ENCODE assay signal across 24 cellular contexts in the genomic region with DNA sequence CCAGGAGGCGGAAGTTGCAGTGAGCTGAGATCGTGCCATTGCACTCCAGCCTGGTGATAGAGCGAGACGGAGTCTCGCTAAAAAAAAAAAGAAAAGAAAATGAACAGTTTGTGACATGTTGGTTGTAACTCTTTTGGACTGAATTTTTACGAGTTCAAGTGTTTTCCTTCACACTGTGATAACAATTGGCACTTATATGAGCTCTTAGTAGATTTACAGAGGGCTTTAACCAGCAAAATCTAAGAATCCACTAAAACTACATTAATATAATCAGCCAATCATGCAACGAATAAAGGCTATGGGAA. TPM values are rescaled to one million over a fixed set of nuclear protein-coding genes. Genes with fewer than 3 reads are reported as not detected.
DNase-seq lines count a peak whose midpoint lies in the region; ATAC-seq, FAIRE-seq and TF ChIP-seq lines count a peak whose summit lies in the region.
"Had no signal": no experiment of that assay in that cellular context is flagged by ENCODE, and none has a peak within 500 bp of the region (broad histone marks: within the 10 kb centered on the region; RNA-seq: fewer than 3 reads in every experiment).

No MANE protein-coding gene starts in this region.

- H3K79me2 ChIP-seq in smooth muscle cell (ENCODE audit: low read depth), result no peaks in the 10 kb centered on the region

- H3K27ac ChIP-seq in HEK293 (ENCODE audit: extremely low read depth, low read depth, low read length), result no peak overlapping the region
- H3K27ac ChIP-seq in smooth muscle cell (ENCODE audit: low read depth), result no peak overlapping the region
- H3K27ac ChIP-seq: BLaER1, HL-60, PC-9, RWPE1 had no signal

- 0 out of 2 replicates have a peak, but pooled peaks cover 3% of the 10 kb centered on the region for H3K4me1 ChIP-seq in HEK293 (ENCODE audit: control insufficient read depth, insufficient read depth, low read length)
- peaks cover 6% of the 10 kb centered on the region for H3K4me1 ChIP-seq in smooth muscle cell (ENCODE audit: low read depth)

- no peak overlapping the region for H3K4me2 ChIP-seq in smooth muscle cell
- H3K4me2 ChIP-seq: BLaER1, PC-9 had no signal

- H3K9me3 Mint-ChIP-seq in activated T-cell treated with anti-CD3 and anti-CD28 coated beads, Interleukin-2, amount 50 U/mL, for 4 hours, result no peaks in the 10 kb centered on the region
- no peaks in the 10 kb centered on the region for H3K9me3 Mint-ChIP-seq in activated T-cell treated with anti-CD3 and anti-CD28 coated beads, Interleukin-2, amount 50 U/mL, for 24 hours
- H3K9me3 Mint-ChIP-seq: CD8-positive, alpha-beta memory T cell had no signal

- H3K27me3 Mint-ChIP-seq in activated T-cell treated with anti-CD3 and anti-CD28 coated beads, Interleukin-2, amount 50 U/mL, for 4 hours (ENCODE audit: low read depth), result peaks cover 16% of the 10 kb centered on the region
- H3K27me3 Mint-ChIP-seq in activated T-cell treated with anti-CD3 and anti-CD28 coated beads, Interleukin-2, amount 50 U/mL, for 24 hours, result peaks cover 19% of the 10 kb centered on the region

- no peaks in the 10 kb centered on the region for H3K27me3 ChIP-seq in smooth muscle cell (ENCODE audit: low read depth)
- H3K27me3 ChIP-seq: BLaER1, MG63 had no signal

- H3K4me3 ChIP-seq in HEK293 (ENCODE audit: low read depth, low read length) (no peak overlapping the region), fibroblast of villous mesenchyme (ENCODE audit: low read depth, low read length) (no peak overlapping the region), smooth muscle cell (no peak overlapping the region)
- H3K4me3 ChIP-seq: BLaER1, MG63, PC-9 had no signal

- H3K9me3 ChIP-seq in HEK293 (ENCODE audit: control insufficient read depth, insufficient read depth, low read depth, low read length) (no peaks in the 10 kb centered on the region), smooth muscle cell (replicated peaks; ENCODE audit: low read depth) (no peaks in the 10 kb centered on the region)
- H3K9me3 ChIP-seq: BLaER1, MG63 had no signal

- H3F3A ChIP-seq in smooth muscle cell (ENCODE audit: low read depth), result no peaks in the 10 kb centered on the region

- no peak overlapping the region for H3K9ac ChIP-seq in smooth muscle cell (ENCODE audit: low read depth)
- H3K9ac ChIP-seq: BLaER1 had no signal

- no peak for FAIRE-seq in GM12892 (lab: Jason Lieb, UNC)

- H4K20me1 ChIP-seq in smooth muscle cell (ENCODE audit: low read depth), result no peaks in the 10 kb centered on the region
- H4K20me1 ChIP-seq: BLaER1 had no signal

- POLR2A ChIA-PET in HEK293 (lab: Yijun Ruan, JAX), result interaction anchor here (3.3 kb wide), 1 partner anchor 25 kb away, joined by 41 read pairs; the partner anchor contains the start of gene SRSF7

- peaks cover 4% of the 10 kb centered on the region for H3K36me3 Mint-ChIP-seq in activated T-cell treated with anti-CD3 and anti-CD28 coated beads, Interleukin-2, amount 50 U/mL, for 4 hours (ENCODE audit: insufficient read depth)
- peaks cover 22% of the 10 kb centered on the region for H3K36me3 Mint-ChIP-seq in activated T-cell treated with anti-CD3 and anti-CD28 coated beads, Interleukin-2, amount 50 U/mL, for 24 hours (ENCODE audit: low read depth)

- DNase-seq in activated T-cell treated with anti-CD3 and anti-CD28 coated beads, Interleukin-2, amount 50 U/mL, for 4 hours, result no peak
- no peak for DNase-seq in activated T-cell treated with anti-CD3 and anti-CD28 coated beads, Interleukin-2, amount 50 U/mL, for 24 hours
- DNase-seq in fibroblast of villous mesenchyme (ENCODE audit: low read depth) (peak; percentile 20), smooth muscle cell (lab: John Stamatoyannopoulos, UW; ENCODE audit: unreplicated experiment) (no peak), amygdala (lab: John Stamatoyannopoulos, UW) (no peak), GM12892 (ENCODE audit: insufficient read length) (no peak)
- DNase-seq: CD8-positive, alpha-beta memory T cell; DMS79; H7; IMR-90; Kasumi-1; MG63; NCI-H1048; NCI-H1436; NCI-H1930; NCI-H226; NCI-H524; NCI-H82; PC-9; SIG-M5 had no signal

- peaks cover 10 to 13% of the 10 kb centered on the region in 2 experiments; a peak in 2 of 3 replicates for H3K36me3 ChIP-seq in HEK293 (ENCODE audit: control insufficient read depth in 2 of 2, insufficient read depth in 1 of 2, low read length in 2 of 2)
- H3K36me3 ChIP-seq in smooth muscle cell (ENCODE audit: low read depth), result no peaks in the 10 kb centered on the region

- peaks cover 13% of the 10 kb centered on the region for H3K4me1 Mint-ChIP-seq in activated T-cell treated with anti-CD3 and anti-CD28 coated beads, Interleukin-2, amount 50 U/mL, for 4 hours (ENCODE audit: low read depth)
- H3K4me1 Mint-ChIP-seq in activated T-cell treated with anti-CD3 and anti-CD28 coated beads, Interleukin-2, amount 50 U/mL, for 24 hours (ENCODE audit: low read depth), result peaks cover 14% of the 10 kb centered on the region

- peak overlapping the region; percentile 71 for H2AFZ ChIP-seq in smooth muscle cell (ENCODE audit: low read depth)
- H2AFZ ChIP-seq: PC-9 had no signal

- TF ChIP-seq POLR2A in GM12892 (IDR thresholded peaks at IDR 0.05; ENCODE audit: low read depth, low read length), result no peak

- WGBS in smooth muscle cell (ENCODE audit: low lambda C conversion rate), result 67% methylated on average over 7 of the region's 7 CpGs

- H3K4me3 Mint-ChIP-seq in activated T-cell treated with anti-CD3 and anti-CD28 coated beads, Interleukin-2, amount 50 U/mL, for 4 hours, result peak overlapping the region; percentile 47
- H3K4me3 Mint-ChIP-seq in activated T-cell treated with anti-CD3 and anti-CD28 coated beads, Interleukin-2, amount 50 U/mL, for 24 hours, result no peak overlapping the region

- no peak for TF ChIP-seq CTCF in HEK293 (tag by site-specific recombination; IDR thresholded peaks at IDR 0.05)
- TF ChIP-seq CTCF in fibroblast of villous mesenchyme (IDR thresholded peaks at IDR 0.05; ENCODE audit: insufficient read depth, low read depth, low read length), result no peak
- no peak for TF ChIP-seq CTCF in smooth muscle cell (IDR thresholded peaks at IDR 0.05; ENCODE audit: borderline replicate concordance, insufficient read depth, poor library complexity, severe bottlenecking)

- no peak for ATAC-seq in activated T-cell treated with anti-CD3 and anti-CD28 coated beads, Interleukin-2, amount 50 U/mL, for 4 hours

- CTCF ChIA-PET in HEK293 (lab: Yijun Ruan, JAX), result interaction anchor here (0.6 kb wide), 1 partner anchor 39 kb away, joined by 4 read pairs; no protein-coding TSS in a partner anchor

- H3K27ac Mint-ChIP-seq in activated T-cell treated with anti-CD3 and anti-CD28 coated beads, Interleukin-2, amount 50 U/mL, for 24 hours, result no peak overlapping the region

TF ChIP-seq in HEK293, 187 proteins besides CTCF, POLR2A, EP300 and RAD21 (continues in another document):
- TF ChIP-seq ZNF146 (tag by site-specific recombination; IDR thresholded peaks at IDR 0.05) (no peak), ZNF776 (tag by site-specific recombination; IDR thresholded peaks at IDR 0.05; ENCODE audit: borderline replicate concordance) (no peak), ZNF692 (tag by site-specific recombination; IDR thresholded peaks at IDR 0.05) (no peak), ZNF658 (tag by site-specific recombination; IDR thresholded peaks at IDR 0.05) (no peak), ZSCAN30 (tag by site-specific recombination; IDR thresholded peaks at IDR 0.05) (no peak), YY1 (tag by site-specific recombination; IDR thresholded peaks at IDR 0.05) (no peak), IKZF3 (tag by site-specific recombination; IDR thresholded peaks at IDR 0.05) (no peak), KLF16 (tag by site-specific recombination; IDR thresholded peaks at IDR 0.05) (no peak), ZNF843 (tag by site-specific recombination; IDR thresholded peaks at IDR 0.05) (no peak), HOXD13 (CRISPR knock-in tag; IDR thresholded peaks at IDR 0.05; ENCODE audit: borderline replicate concordance) (no peak), ZNF600 (tag by site-specific recombination; IDR thresholded peaks at IDR 0.05) (no peak), ZBTB8A (tag by site-specific recombination; IDR thresholded peaks at IDR 0.05) (no peak), ZBTB6 (tag by site-specific recombination; IDR thresholded peaks at IDR 0.05) (peak; percentile 63; the same call in 1 of the 2 replicates)

RNA-seq across cellular contexts. Expression of gene GEMIN6, which starts 2.1 kb away (rescaled TPM):
- 10 to 100 TPM; 34.2 to 45.7 (median 39.3) TPM for total RNA-seq in activated T-cell treated with anti-CD3 and anti-CD28 coated beads, Interleukin-2, amount 50 U/mL, for 4 hours
- total RNA-seq in fibroblast of villous mesenchyme (4.5 and 15.1 TPM in 2 replicates), smooth muscle cell (2.7 and 4.9 TPM in 2 replicates)
- polyA plus RNA-seq in smooth muscle cell, result 9.0 and 10.2 TPM in 2 replicates
- polyA plus RNA-seq in GM12892 (2012; ENCODE audit: missing spikeins), result 26.0 TPM

RNA-seq across cellular contexts. Expression of gene SRSF7, which starts 24.7 kb away (rescaled TPM):
- total RNA-seq in activated T-cell treated with anti-CD3 and anti-CD28 coated beads, Interleukin-2, amount 50 U/mL, for 4 hours, result 100 to 1,000 TPM; 431 to 454 (median 451) TPM
- total RNA-seq in fibroblast of villous mesenchyme, result 106 and 142 TPM in 2 replicates
- total RNA-seq in smooth muscle cell, result 92.5 and 122 TPM in 2 replicates
- 102 and 107 TPM in 2 replicates for polyA plus RNA-seq in smooth muscle cell
- 274 TPM for polyA plus RNA-seq in GM12892 (2012; ENCODE audit: missing spikeins)
